In genomic region chr5:60810438-60811085, GRCh38 we compare ENCODE assay signal across 9 cellular contexts. TPM values are rescaled to one million over a fixed set of nuclear protein-coding genes. Genes with fewer than 3 reads are reported as not detected.
DNase-seq lines count a peak whose midpoint lies in the region; ATAC-seq and TF ChIP-seq lines count a peak whose summit lies in the region.
"Had no signal": no experiment of that assay in that cellular context is flagged by ENCODE, and none has a peak within 500 bp of the region (broad histone marks: within the 10 kb centered on the region; RNA-seq: fewer than 3 reads in every experiment).

No MANE protein-coding gene starts in this region.

- TF ChIP-seq CTCF in foreskin fibroblast (IDR thresholded peaks at IDR 0.05; ENCODE audit: low read depth, low read length) (no peak), tibial nerve (IDR thresholded peaks at IDR 0.05) (no peak), suprapubic skin (IDR thresholded peaks at IDR 0.05) (no peak), sigmoid colon (IDR thresholded peaks at IDR 0.05) (no peak)

- no peak for TF ChIP-seq POLR2A in tibial nerve (IDR thresholded peaks at IDR 0.05)
- no peak for TF ChIP-seq POLR2A in suprapubic skin (IDR thresholded peaks at IDR 0.05)
- no peak for TF ChIP-seq POLR2A in sigmoid colon (IDR thresholded peaks at IDR 0.05)

- in situ Hi-C loops in KBM-7 (cut with MboI; ENCODE audit: low pct_unique_long_range_greater_than_20kb, low sequenced_read_pairs): no loop called here

- no peak for TF ChIP-seq EP300 in tibial nerve (IDR thresholded peaks at IDR 0.05)
- TF ChIP-seq EP300 in suprapubic skin (IDR thresholded peaks at IDR 0.05): no peak
- TF ChIP-seq EP300 in sigmoid colon (IDR thresholded peaks at IDR 0.05): no peak

- no peak overlapping the region for H3K4me3 ChIP-seq in foreskin fibroblast (ENCODE audit: low read depth in 1 of 2, low read length in 2 of 2)
- H3K4me3 ChIP-seq in tibial nerve: no peak overlapping the region
- H3K4me3 ChIP-seq in suprapubic skin: no peak overlapping the region
- no peak overlapping the region for H3K4me3 ChIP-seq in sigmoid colon

- no peaks in the 10 kb centered on the region for H3K36me3 ChIP-seq in tibial nerve
- no peaks in the 10 kb centered on the region for H3K36me3 ChIP-seq in suprapubic skin
- no peaks in the 10 kb centered on the region for H3K36me3 ChIP-seq in sigmoid colon

- DNase-seq in GM03348 (ENCODE audit: low spot score): peak; percentile 6
- DNase-seq in foreskin fibroblast: peak; percentile 2 to 4
- DNase-seq in KBM-7: no peak
- DNase-seq in tibial nerve (ENCODE audit: low spot score in 2 of 2): no peak
- DNase-seq in suprapubic skin (ENCODE audit: low spot score in 2 of 2): no peak
- no peak for DNase-seq in sigmoid colon
- DNase-seq: hypothalamus had no signal

- H3K27ac ChIP-seq in tibial nerve (no peak overlapping the region), suprapubic skin (no peak overlapping the region), sigmoid colon (no peak overlapping the region)

- H3K4me1 ChIP-seq in tibial nerve (no peaks in the 10 kb centered on the region), suprapubic skin (no peaks in the 10 kb centered on the region), sigmoid colon (no peaks in the 10 kb centered on the region)

- H3K9me3 ChIP-seq in tibial nerve (no peaks in the 10 kb centered on the region), suprapubic skin (no peaks in the 10 kb centered on the region), sigmoid colon (no peaks in the 10 kb centered on the region)

- WGBS in tibial nerve, 2 donors: 62 to 82% methylated on average over 2 of the region's 2 CpGs
- 79% methylated on average over 2 of the region's 2 CpGs for WGBS in suprapubic skin
- 84 to 87% methylated on average over 2 of the region's 2 CpGs for WGBS in sigmoid colon, 2 donors

- H3K27me3 ChIP-seq in tibial nerve (no peaks in the 10 kb centered on the region), suprapubic skin (no peaks in the 10 kb centered on the region), sigmoid colon (no peaks in the 10 kb centered on the region)

- ATAC-seq in GM21619 (IDR thresholded peaks at IDR 0.05; ENCODE audit: unreplicated experiment) (peak; percentile 97), HG03558 (IDR thresholded peaks at IDR 0.05; ENCODE audit: extremely low read depth, unreplicated experiment) (peak; percentile 84)

- intact Hi-C loops in sigmoid colon (cut with DNase I): no loop called here

RNA-seq across cellular contexts. Expression of gene ELOVL7, which starts 33.5 kb away (rescaled TPM):
- total RNA-seq in tibial nerve (10 to 100 TPM in 3 of 4 donors, 1 to 10 TPM in 1; 9.0 to 28.0 (median 15.8) TPM), suprapubic skin (10 to 100 TPM; 16.6 to 57.6 (median 40.4) TPM), sigmoid colon (1 to 10 TPM; 1.4 to 2.7 (median 2.1) TPM)
- 1 to 10 TPM; 1.2 to 8.9 (median 5.5) TPM for polyA plus RNA-seq in sigmoid colon

Comparison
In these comparisons a context has a peak if more than half of its experiments do, and no peak if none do; other contexts are left out.
1. DNase-seq: peak in GM03348 (single experiment) and foreskin fibroblast (2 of 2); none in KBM-7 (single experiment), tibial nerve (0 of 2), suprapubic skin (0 of 2) and sigmoid colon (single experiment).